ENCODE assay signal across 8 cellular contexts in the genomic region with DNA sequence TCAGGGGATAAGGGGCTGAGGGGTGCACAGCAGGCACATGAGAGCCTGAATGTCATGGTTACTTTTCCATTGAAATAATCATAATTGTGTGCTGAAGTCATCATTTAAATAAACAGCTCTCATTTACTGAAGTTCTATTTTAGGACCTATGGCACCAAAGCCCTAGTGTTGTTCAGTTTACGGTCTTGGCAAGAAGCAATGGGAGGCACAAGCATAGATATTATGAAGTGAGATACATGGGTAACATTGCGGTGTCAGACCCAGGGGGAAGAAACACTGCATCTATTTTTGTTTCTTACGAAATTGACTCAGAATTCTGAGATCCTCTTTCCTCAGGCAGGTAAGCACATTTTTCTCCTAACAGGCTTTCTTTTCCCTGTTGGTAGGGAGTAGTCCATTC.
"Had no signal": no experiment of that assay in that cellular context is flagged by ENCODE, and none has a peak within 500 bp of the region (broad histone marks: within the 10 kb centered on the region; RNA-seq: fewer than 3 reads in every experiment).

No MANE protein-coding gene starts in this region.

- H3K36me3 ChIP-seq: HAP-1 had no signal

- DNase-seq: GM23248, GOT3, H7, HFFc6 had no signal

- H3K9ac ChIP-seq: GM23248 had no signal

- ATAC-seq: HCT116, HepG2 had no signal

- H3K27ac ChIP-seq: GM23248, HL-60 had no signal

- H3K4me1 ChIP-seq: HAP-1 had no signal

- H3K9me3 ChIP-seq: HAP-1 had no signal

- H3K4me3 ChIP-seq: GM23248, HAP-1 had no signal
